In the genomic region with DNA sequence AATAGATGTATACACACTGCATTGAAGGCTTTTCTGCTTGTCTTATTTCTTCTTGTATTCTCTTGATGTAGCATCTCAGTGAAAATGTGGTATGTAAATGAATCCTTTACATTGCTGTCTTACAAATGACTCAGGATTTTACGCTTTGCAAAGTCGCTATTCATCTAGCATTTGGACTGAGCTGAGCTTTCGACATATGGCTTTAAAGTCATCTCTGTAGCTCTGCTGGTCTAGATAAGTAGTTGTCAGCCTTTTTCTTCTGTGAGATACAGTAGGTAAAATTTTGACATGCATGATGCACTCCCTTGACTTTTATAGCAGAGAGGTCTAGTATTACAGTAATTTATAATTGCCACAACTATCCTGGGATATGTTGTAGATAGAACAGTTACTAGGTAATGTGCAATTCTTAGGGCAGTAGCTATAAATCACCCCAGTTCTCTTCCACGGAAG, we compare ENCODE assay signal across 1 cellular context.
TF ChIP-seq lines count a peak whose summit lies in the region.

No MANE protein-coding gene starts in this region.

TF ChIP-seq in GM23338, 12 proteins besides CTCF, POLR2A, EP300 and RAD21:
- TF ChIP-seq, protein P1, sequence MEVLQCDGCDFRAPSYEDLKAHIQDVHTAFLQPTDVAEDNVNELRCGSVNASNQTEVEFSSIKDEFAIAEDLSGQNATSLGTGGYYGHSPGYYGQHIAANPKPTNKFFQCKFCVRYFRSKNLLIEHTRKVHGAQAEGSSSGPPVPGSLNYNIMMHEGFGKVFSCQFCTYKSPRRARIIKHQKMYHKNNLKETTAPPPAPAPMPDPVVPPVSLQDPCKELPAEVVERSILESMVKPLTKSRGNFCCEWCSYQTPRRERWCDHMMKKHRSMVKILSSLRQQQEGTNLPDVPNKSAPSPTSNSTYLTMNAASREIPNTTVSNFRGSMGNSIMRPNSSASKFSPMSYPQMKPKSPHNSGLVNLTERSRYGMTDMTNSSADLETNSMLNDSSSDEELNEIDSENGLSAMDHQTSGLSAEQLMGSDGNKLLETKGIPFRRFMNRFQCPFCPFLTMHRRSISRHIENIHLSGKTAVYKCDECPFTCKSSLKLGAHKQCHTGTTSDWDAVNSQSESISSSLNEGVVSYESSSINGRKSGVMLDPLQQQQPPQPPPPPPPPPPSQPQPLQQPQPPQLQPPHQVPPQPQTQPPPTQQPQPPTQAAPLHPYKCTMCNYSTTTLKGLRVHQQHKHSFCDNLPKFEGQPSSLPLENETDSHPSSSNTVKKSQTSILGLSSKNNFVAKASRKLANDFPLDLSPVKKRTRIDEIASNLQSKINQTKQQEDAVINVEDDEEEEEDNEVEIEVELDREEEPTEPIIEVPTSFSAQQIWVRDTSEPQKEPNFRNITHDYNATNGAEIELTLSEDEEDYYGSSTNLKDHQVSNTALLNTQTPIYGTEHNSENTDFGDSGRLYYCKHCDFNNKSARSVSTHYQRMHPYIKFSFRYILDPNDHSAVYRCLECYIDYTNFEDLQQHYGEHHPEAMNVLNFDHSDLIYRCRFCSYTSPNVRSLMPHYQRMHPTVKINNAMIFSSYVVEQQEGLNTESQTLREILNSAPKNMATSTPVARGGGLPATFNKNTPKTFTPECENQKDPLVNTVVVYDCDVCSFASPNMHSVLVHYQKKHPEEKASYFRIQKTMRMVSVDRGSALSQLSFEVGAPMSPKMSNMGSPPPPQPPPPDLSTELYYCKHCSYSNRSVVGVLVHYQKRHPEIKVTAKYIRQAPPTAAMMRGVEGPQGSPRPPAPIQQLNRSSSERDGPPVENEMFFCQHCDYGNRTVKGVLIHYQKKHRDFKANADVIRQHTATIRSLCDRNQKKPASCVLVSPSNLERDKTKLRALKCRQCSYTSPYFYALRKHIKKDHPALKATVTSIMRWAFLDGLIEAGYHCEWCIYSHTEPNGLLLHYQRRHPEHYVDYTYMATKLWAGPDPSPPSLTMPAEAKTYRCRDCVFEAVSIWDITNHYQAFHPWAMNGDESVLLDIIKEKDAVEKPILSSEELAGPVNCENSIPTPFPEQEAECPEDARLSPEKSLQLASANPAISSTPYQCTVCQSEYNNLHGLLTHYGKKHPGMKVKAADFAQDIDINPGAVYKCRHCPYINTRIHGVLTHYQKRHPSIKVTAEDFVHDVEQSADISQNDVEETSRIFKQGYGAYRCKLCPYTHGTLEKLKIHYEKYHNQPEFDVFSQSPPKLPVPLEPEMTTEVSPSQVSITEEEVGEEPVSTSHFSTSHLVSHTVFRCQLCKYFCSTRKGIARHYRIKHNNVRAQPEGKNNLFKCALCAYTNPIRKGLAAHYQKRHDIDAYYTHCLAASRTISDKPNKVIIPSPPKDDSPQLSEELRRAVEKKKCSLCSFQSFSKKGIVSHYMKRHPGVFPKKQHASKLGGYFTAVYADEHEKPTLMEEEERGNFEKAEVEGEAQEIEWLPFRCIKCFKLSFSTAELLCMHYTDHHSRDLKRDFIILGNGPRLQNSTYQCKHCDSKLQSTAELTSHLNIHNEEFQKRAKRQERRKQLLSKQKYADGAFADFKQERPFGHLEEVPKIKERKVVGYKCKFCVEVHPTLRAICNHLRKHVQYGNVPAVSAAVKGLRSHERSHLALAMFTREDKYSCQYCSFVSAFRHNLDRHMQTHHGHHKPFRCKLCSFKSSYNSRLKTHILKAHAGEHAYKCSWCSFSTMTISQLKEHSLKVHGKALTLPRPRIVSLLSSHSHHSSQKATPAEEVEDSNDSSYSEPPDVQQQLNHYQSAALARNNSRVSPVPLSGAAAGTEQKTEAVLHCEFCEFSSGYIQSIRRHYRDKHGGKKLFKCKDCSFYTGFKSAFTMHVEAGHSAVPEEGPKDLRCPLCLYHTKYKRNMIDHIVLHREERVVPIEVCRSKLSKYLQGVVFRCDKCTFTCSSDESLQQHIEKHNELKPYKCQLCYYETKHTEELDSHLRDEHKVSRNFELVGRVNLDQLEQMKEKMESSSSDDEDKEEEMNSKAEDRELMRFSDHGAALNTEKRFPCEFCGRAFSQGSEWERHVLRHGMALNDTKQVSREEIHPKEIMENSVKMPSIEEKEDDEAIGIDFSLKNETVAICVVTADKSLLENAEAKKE (CRISPR knock-in tag; IDR thresholded peaks at IDR 0.05): no peak
- TF ChIP-seq CREB1 (CRISPR knock-in tag; IDR thresholded peaks at IDR 0.05; ENCODE audit: low read depth): no peak
- no peak for TF ChIP-seq NANOG (IDR thresholded peaks at IDR 0.05; ENCODE audit: borderline replicate concordance)
- TF ChIP-seq EZH2phosphoT487 (IDR thresholded peaks at IDR 0.05; ENCODE audit: unreplicated experiment): no peak
- TF ChIP-seq POLR2AphosphoS5 (IDR thresholded peaks at IDR 0.05; ENCODE audit: low read depth): no peak
- TF ChIP-seq, protein P2, sequence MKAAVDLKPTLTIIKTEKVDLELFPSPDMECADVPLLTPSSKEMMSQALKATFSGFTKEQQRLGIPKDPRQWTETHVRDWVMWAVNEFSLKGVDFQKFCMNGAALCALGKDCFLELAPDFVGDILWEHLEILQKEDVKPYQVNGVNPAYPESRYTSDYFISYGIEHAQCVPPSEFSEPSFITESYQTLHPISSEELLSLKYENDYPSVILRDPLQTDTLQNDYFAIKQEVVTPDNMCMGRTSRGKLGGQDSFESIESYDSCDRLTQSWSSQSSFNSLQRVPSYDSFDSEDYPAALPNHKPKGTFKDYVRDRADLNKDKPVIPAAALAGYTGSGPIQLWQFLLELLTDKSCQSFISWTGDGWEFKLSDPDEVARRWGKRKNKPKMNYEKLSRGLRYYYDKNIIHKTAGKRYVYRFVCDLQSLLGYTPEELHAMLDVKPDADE (IDR thresholded peaks at IDR 0.05): no peak
- no peak for TF ChIP-seq ZNF331 (CRISPR knock-in tag; IDR thresholded peaks at IDR 0.05; ENCODE audit: low read depth)
- TF ChIP-seq STAT1 (IDR thresholded peaks at IDR 0.05; ENCODE audit: unreplicated experiment): no peak
- TF ChIP-seq EZH2 (IDR thresholded peaks at IDR 0.05; ENCODE audit: low read depth, unreplicated experiment): no peak
- TF ChIP-seq JUNB (IDR thresholded peaks at IDR 0.05; ENCODE audit: unreplicated experiment): no peak
- TF ChIP-seq, protein P3, sequence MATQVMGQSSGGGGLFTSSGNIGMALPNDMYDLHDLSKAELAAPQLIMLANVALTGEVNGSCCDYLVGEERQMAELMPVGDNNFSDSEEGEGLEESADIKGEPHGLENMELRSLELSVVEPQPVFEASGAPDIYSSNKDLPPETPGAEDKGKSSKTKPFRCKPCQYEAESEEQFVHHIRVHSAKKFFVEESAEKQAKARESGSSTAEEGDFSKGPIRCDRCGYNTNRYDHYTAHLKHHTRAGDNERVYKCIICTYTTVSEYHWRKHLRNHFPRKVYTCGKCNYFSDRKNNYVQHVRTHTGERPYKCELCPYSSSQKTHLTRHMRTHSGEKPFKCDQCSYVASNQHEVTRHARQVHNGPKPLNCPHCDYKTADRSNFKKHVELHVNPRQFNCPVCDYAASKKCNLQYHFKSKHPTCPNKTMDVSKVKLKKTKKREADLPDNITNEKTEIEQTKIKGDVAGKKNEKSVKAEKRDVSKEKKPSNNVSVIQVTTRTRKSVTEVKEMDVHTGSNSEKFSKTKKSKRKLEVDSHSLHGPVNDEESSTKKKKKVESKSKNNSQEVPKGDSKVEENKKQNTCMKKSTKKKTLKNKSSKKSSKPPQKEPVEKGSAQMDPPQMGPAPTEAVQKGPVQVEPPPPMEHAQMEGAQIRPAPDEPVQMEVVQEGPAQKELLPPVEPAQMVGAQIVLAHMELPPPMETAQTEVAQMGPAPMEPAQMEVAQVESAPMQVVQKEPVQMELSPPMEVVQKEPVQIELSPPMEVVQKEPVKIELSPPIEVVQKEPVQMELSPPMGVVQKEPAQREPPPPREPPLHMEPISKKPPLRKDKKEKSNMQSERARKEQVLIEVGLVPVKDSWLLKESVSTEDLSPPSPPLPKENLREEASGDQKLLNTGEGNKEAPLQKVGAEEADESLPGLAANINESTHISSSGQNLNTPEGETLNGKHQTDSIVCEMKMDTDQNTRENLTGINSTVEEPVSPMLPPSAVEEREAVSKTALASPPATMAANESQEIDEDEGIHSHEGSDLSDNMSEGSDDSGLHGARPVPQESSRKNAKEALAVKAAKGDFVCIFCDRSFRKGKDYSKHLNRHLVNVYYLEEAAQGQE (IDR thresholded peaks at IDR 0.05; ENCODE audit: unreplicated experiment): no peak
- no peak for TF ChIP-seq ZNF114 (CRISPR knock-in tag; IDR thresholded peaks at IDR 0.05)
